17 cellular contexts compared by ENCODE assay signal in genomic region chr20:9594284-9594875, GRCh38.
"Had no signal": no experiment of that assay in that cellular context is flagged by ENCODE, and none has a peak within 500 bp of the region (broad histone marks: within the 10 kb centered on the region; RNA-seq: fewer than 3 reads in every experiment).

No MANE protein-coding gene starts in this region.

- H3K9me3 Mint-ChIP-seq: activated T-cell treated with anti-CD3 and anti-CD28 coated beads, Interleukin-2, amount 50 U/mL, for 4 hours; T-helper 2 cell treated with Interferon-gamma antibody and Interleukin-4, amounts not matched to agents 5 μg/mL and 100 μg/mL, for 36 hours had no signal

- H3K4me3 ChIP-seq: dorsolateral prefrontal cortex, esophagus squamous epithelium, right lobe of liver, spleen, upper lobe of left lung had no signal

- DNase-seq: activated CD4-positive, alpha-beta memory T cell treated with anti-CD3 and anti-CD28 coated beads for 36 hours; activated CD4-positive, alpha-beta T cell treated with anti-CD3 and anti-CD28 coated beads for 1 hour; activated effector memory CD4-positive, alpha-beta T cell treated with anti-CD3 and anti-CD28 coated beads, Interleukin-2, amount 50 U/mL, for 16 hours; activated T-cell treated with anti-CD3 and anti-CD28 coated beads, Interleukin-2, amount 50 U/mL, for 4 hours; amygdala; dorsolateral prefrontal cortex; esophagus squamous epithelium; head of caudate nucleus; midbrain; naive thymus-derived CD4-positive, alpha-beta T cell; right lobe of liver; spleen; stimulated activated CD4-positive, alpha-beta T cell treated with anti-CD3 and anti-CD28 coated beads, Interleukin-1b, Interleukin-23, amount 100 ng/mL, for 48 hours; upper lobe of left lung had no signal

- H3K9me3 ChIP-seq: esophagus squamous epithelium, right lobe of liver, spleen, upper lobe of left lung had no signal

- H3K27ac ChIP-seq: dorsolateral prefrontal cortex, esophagus squamous epithelium, right lobe of liver, spleen, upper lobe of left lung had no signal

- H3K36me3 Mint-ChIP-seq: activated CD4-positive, alpha-beta memory T cell treated with anti-CD3 and anti-CD28 coated beads for 36 hours; activated naive CD8-positive, alpha-beta T cell; naive thymus-derived CD4-positive, alpha-beta T cell; stimulated activated memory B cell treated with anti-CD40 and anti-IgM and Interleukin-4, amounts not matched to agents 10 μg/mL and 1 μg/mL and 100 μg/mL, for 72 hours had no signal

- ATAC-seq: activated T-cell treated with anti-CD3 and anti-CD28 coated beads, Interleukin-2, amount 50 U/mL, for 4 hours; naive thymus-derived CD4-positive, alpha-beta T cell; stimulated activated memory B cell treated with anti-CD40 and anti-IgM and Interleukin-4, amounts not matched to agents 10 μg/mL and 1 μg/mL and 100 μg/mL, for 72 hours had no signal

- H3K27me3 Mint-ChIP-seq: activated naive CD8-positive, alpha-beta T cell; stimulated activated memory B cell treated with anti-CD40 and anti-IgM and Interleukin-4, amounts not matched to agents 10 μg/mL and 1 μg/mL and 100 μg/mL, for 72 hours had no signal

- H3K27me3 ChIP-seq: dorsolateral prefrontal cortex, esophagus squamous epithelium, right lobe of liver, spleen, upper lobe of left lung had no signal

- H3K36me3 ChIP-seq: esophagus squamous epithelium, right lobe of liver, spleen, upper lobe of left lung had no signal

- H3K4me1 ChIP-seq: esophagus squamous epithelium, right lobe of liver, spleen, upper lobe of left lung had no signal

- H3K4me1 Mint-ChIP-seq: naive thymus-derived CD4-positive, alpha-beta T cell; stimulated activated memory B cell treated with anti-CD40 and anti-IgM and Interleukin-4, amounts not matched to agents 10 μg/mL and 1 μg/mL and 100 μg/mL, for 72 hours had no signal

- H3K27ac Mint-ChIP-seq: activated CD4-positive, alpha-beta memory T cell treated with anti-CD3 and anti-CD28 coated beads for 36 hours; activated naive CD8-positive, alpha-beta T cell; naive thymus-derived CD4-positive, alpha-beta T cell; stimulated activated memory B cell treated with anti-CD40 and anti-IgM and Interleukin-4, amounts not matched to agents 10 μg/mL and 1 μg/mL and 100 μg/mL, for 72 hours; T-helper 2 cell treated with Interferon-gamma antibody and Interleukin-4, amounts not matched to agents 5 μg/mL and 100 μg/mL, for 36 hours had no signal

- H3K4me3 Mint-ChIP-seq: activated CD4-positive, alpha-beta memory T cell treated with anti-CD3 and anti-CD28 coated beads for 36 hours; activated naive CD8-positive, alpha-beta T cell; activated T-cell treated with anti-CD3 and anti-CD28 coated beads, Interleukin-2, amount 50 U/mL, for 4 hours; naive thymus-derived CD4-positive, alpha-beta T cell; stimulated activated memory B cell treated with anti-CD40 and anti-IgM and Interleukin-4, amounts not matched to agents 10 μg/mL and 1 μg/mL and 100 μg/mL, for 72 hours; T-helper 2 cell treated with Interferon-gamma antibody and Interleukin-4, amounts not matched to agents 5 μg/mL and 100 μg/mL, for 36 hours had no signal
